ENCODE assay signal across 25 cellular contexts in the genomic region with DNA sequence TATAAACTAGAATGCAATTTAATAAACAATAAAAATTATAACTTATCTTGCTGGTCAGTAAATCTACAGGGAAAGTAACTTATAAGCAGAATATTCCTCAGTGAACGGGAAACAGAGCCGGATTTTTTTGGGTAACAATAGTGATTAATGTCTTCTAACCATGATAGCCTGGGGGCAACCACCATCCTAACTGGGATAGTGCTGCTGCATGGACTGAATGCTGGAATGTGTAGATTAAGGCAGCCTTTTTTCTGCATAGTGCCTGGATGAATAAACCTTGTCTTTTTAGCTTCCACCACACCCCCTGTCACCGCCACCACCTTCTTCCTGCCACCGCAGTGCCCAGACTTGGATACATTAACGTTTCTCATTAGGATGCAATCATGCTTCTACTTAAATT.
"Had no signal": no experiment of that assay in that cellular context is flagged by ENCODE, and none has a peak within 500 bp of the region (broad histone marks: within the 10 kb centered on the region; RNA-seq: fewer than 3 reads in every experiment).

No MANE protein-coding gene starts in this region.

- H3K9ac ChIP-seq: KMS-11 had no signal

- H3K4me1 ChIP-seq: breast epithelium, SJSA1 had no signal

- H3K27me3 ChIP-seq: adrenal gland, body of pancreas, breast epithelium, SJSA1 had no signal

- H3K36me3 ChIP-seq: adrenal gland, breast epithelium, SJSA1 had no signal

- ATAC-seq: activated CD4-positive, CD25-positive, alpha-beta regulatory T cell treated with anti-CD3 and anti-CD28 coated beads, Interleukin-2, amount 50 U/mL, for 24 hours; body of pancreas; Panc1; WTC11 had no signal

- H3K4me3 ChIP-seq: adrenal gland, body of pancreas, breast epithelium, SJSA1 had no signal

- H3K27ac ChIP-seq: adrenal gland, body of pancreas, breast epithelium, KMS-11, SJSA1 had no signal

- H3K9me3 ChIP-seq: adrenal gland, body of pancreas, breast epithelium, SJSA1 had no signal

- DNase-seq: activated CD4-positive, alpha-beta memory T cell treated with anti-CD3 and anti-CD28 coated beads for 36 hours; activated CD4-positive, alpha-beta T cell treated with anti-CD3 and anti-CD28 coated beads for 4 hours; activated CD4-positive, alpha-beta T cell treated with anti-CD3 and anti-CD28 coated beads, Interleukin-2, amount 50 U/mL, for 1 hour; activated CD8-positive, alpha-beta memory T cell treated with anti-CD3 and anti-CD28 coated beads, Interleukin-2, amount 50 U/mL, for 4 hours; activated gamma-delta T cell; activated naive CD4-positive, alpha-beta T cell treated with Interleukin-2 at 50 U/mL for 16 hours; activated naive CD8-positive, alpha-beta T cell treated with anti-CD3 and anti-CD28 coated beads, Interleukin-2, amount 10 ng/mL, durations not matched to agents 7 days and 5 days; activated T-cell treated with anti-CD3 and anti-CD28 coated beads, Interleukin-2, amount 50 U/mL, for 48 hours; adrenal gland; body of pancreas; MV-4-11; NCI-H1092; NCI-H1436 treated with DMSO at 0.1 percent for 48 hours; NCI-H1694 treated with DMSO at 0.1 percent for 48 hours; NCI-H2029; NCI-H345; NCI-H524 treated with DMSO at 0.1 percent for 48 hours; RPMI8226; SHP77 treated with DMSO at 0.1 percent for 48 hours had no signal

- H3K4me2 ChIP-seq: KMS-11 had no signal
